In genomic region chr12:57886590-57887363, GRCh38 we compare ENCODE assay signal across 15 cellular contexts. TPM values are rescaled to one million over a fixed set of nuclear protein-coding genes. Genes with fewer than 3 reads are reported as not detected.
DNase-seq lines count a peak whose midpoint lies in the region; ATAC-seq and TF ChIP-seq lines count a peak whose summit lies in the region.
"Had no signal": no experiment of that assay in that cellular context is flagged by ENCODE, and none has a peak within 500 bp of the region (broad histone marks: within the 10 kb centered on the region; RNA-seq: fewer than 3 reads in every experiment).

No MANE protein-coding gene starts in this region.

- no peak for TF ChIP-seq CTCF in stomach (IDR thresholded peaks at IDR 0.05)

- WGBS in stomach, 5 donors = 85 to 92% (median 88%) methylated on average over 5 of the region's 5 CpGs

- no peak for TF ChIP-seq POLR2A in stomach (IDR thresholded peaks at IDR 0.05)

- H3K27ac ChIP-seq in stomach = peak overlapping the region in 3 of 5 donors; percentile 97 to 98 (median 98)
- H3K27ac ChIP-seq: 22Rv1 had no signal

- no peak overlapping the region for H3K4me3 ChIP-seq in stomach

- ATAC-seq in left ventricle myocardium superior = peak; percentile 5
- ATAC-seq in GM19328 (IDR thresholded peaks at IDR 0.05; ENCODE audit: unreplicated experiment) = no peak
- ATAC-seq: activated naive CD8-positive, alpha-beta T cell treated with anti-CD3 and anti-CD28 coated beads, Interleukin-2, amount 50 U/mL, for 24 hours; CD8-positive, alpha-beta T cell; naive thymus-derived CD8-positive, alpha-beta T cell had no signal

- TF ChIP-seq EP300 in stomach (IDR thresholded peaks at IDR 0.05) = no peak

- H3K36me3 ChIP-seq in stomach = no peaks in the 10 kb centered on the region

- H3K27ac Mint-ChIP-seq in activated T-helper 2 cell treated with anti-CD3 and anti-CD28 coated beads, Interferon-gamma antibody, Interleukin-2, Interleukin-4, amounts not matched to agents 10 μg/mL and 5 μg/mL and 100 μg/mL, durations not matched to agents 14 hours and 24 hours and 36 hours = no peak overlapping the region
- H3K27ac Mint-ChIP-seq: activated naive CD8-positive, alpha-beta T cell treated with anti-CD3 and anti-CD28 coated beads, Interleukin-2, amount 50 U/mL, for 24 hours; CD8-positive, alpha-beta T cell; immature natural killer cell had no signal

- H3K9me3 ChIP-seq in stomach = peaks cover 0 to 5% (median 0%) of the 10 kb centered on the region in 4 donors

- no peaks in the 10 kb centered on the region for H3K36me3 Mint-ChIP-seq in activated T-helper 2 cell treated with anti-CD3 and anti-CD28 coated beads, Interferon-gamma antibody, Interleukin-2, Interleukin-4, amounts not matched to agents 10 μg/mL and 5 μg/mL and 100 μg/mL, durations not matched to agents 14 hours and 24 hours and 36 hours (ENCODE audit: low read depth)

- no peak overlapping the region for H3K4me3 Mint-ChIP-seq in activated T-helper 2 cell treated with anti-CD3 and anti-CD28 coated beads, Interferon-gamma antibody, Interleukin-2, Interleukin-4, amounts not matched to agents 10 μg/mL and 5 μg/mL and 100 μg/mL, durations not matched to agents 14 hours and 24 hours and 36 hours (ENCODE audit: low read depth)
- H3K4me3 Mint-ChIP-seq: activated naive CD8-positive, alpha-beta T cell treated with anti-CD3 and anti-CD28 coated beads, Interleukin-2, amount 50 U/mL, for 24 hours; CD8-positive, alpha-beta T cell; immature natural killer cell; naive thymus-derived CD8-positive, alpha-beta T cell had no signal

- H3K27me3 ChIP-seq in stomach = no peaks in the 10 kb centered on the region

- peaks cover 7% of the 10 kb centered on the region for H3K4me1 Mint-ChIP-seq in activated T-helper 2 cell treated with anti-CD3 and anti-CD28 coated beads, Interferon-gamma antibody, Interleukin-2, Interleukin-4, amounts not matched to agents 10 μg/mL and 5 μg/mL and 100 μg/mL, durations not matched to agents 14 hours and 24 hours and 36 hours (ENCODE audit: low read depth)
- H3K4me1 Mint-ChIP-seq: immature natural killer cell had no signal

- intact Hi-C loops in left ventricle myocardium superior (cut with micrococcal nuclease) = no loop called here
- intact Hi-C loops in stomach (cut with DNase I; ENCODE audit: low total_unique reads) = no loop called here
- intact Hi-C loops in activated T-helper 2 cell treated with anti-CD3 and anti-CD28 coated beads, Interferon-gamma antibody, Interleukin-2, Interleukin-4, amounts not matched to agents 10 μg/mL and 5 μg/mL and 100 μg/mL, durations not matched to agents 14 hours and 24 hours and 36 hours (cut with micrococcal nuclease) = no loop called here

- H3K27me3 Mint-ChIP-seq in activated T-helper 2 cell treated with anti-CD3 and anti-CD28 coated beads, Interferon-gamma antibody, Interleukin-2, Interleukin-4, amounts not matched to agents 10 μg/mL and 5 μg/mL and 100 μg/mL, durations not matched to agents 14 hours and 24 hours and 36 hours (ENCODE audit: low read depth) = peaks cover 9% of the 10 kb centered on the region

- DNase-seq in DMS 273 (lab: John Stamatoyannopoulos, UW; ENCODE audit: unreplicated experiment) = peak; percentile 34
- no peak for DNase-seq in DMS 273 treated with DMSO at 0.1 percent for 48 hours (lab: John Stamatoyannopoulos, UW)
- peak; percentile 13 for DNase-seq in SW480 (ENCODE audit: low spot score)
- DNase-seq in left ventricle myocardium superior = no peak
- DNase-seq in stomach = no peak
- no peak for DNase-seq in DMS114 treated with DMSO at 0.1 percent for 48 hours (lab: John Stamatoyannopoulos, UW; ENCODE audit: unreplicated experiment)
- no peak for DNase-seq in activated T-helper 2 cell treated with anti-CD3 and anti-CD28 coated beads, Interferon-gamma antibody, Interleukin-2, Interleukin-4, amounts not matched to agents 10 μg/mL and 5 μg/mL and 100 μg/mL, durations not matched to agents 14 hours and 24 hours and 36 hours (ENCODE audit: low spot score)
- DNase-seq: activated CD8-positive, alpha-beta memory T cell treated with anti-CD3 and anti-CD28 coated beads, Interleukin-2, amount 50 U/mL, for 4 hours; activated naive CD8-positive, alpha-beta T cell treated with anti-CD3 and anti-CD28 coated beads, Interleukin-2, amount 50 U/mL, for 24 hours; CD8-positive, alpha-beta T cell; immature natural killer cell; naive thymus-derived CD8-positive, alpha-beta T cell; NCI-H1436 had no signal

- H3K4me1 ChIP-seq in stomach = peaks cover 38 to 49% (median 46%) of the 10 kb centered on the region in 4 donors

- no peaks in the 10 kb centered on the region for H3K9me3 Mint-ChIP-seq in activated T-helper 2 cell treated with anti-CD3 and anti-CD28 coated beads, Interferon-gamma antibody, Interleukin-2, Interleukin-4, amounts not matched to agents 10 μg/mL and 5 μg/mL and 100 μg/mL, durations not matched to agents 14 hours and 24 hours and 36 hours

RNA-seq across cellular contexts. Expression of gene CTDSP2, which starts 40.2 kb away (rescaled TPM):
- total RNA-seq in left ventricle myocardium superior (104 TPM), stomach (100 to 1,000 TPM in 2 of 5 donors, 10 to 100 TPM in 3; 64.6 to 152 (median 82.4) TPM)
- polyA plus RNA-seq in stomach = 10 to 100 TPM; 28.4 to 67.4 (median 65.4) TPM
- total RNA-seq in activated T-helper 2 cell treated with anti-CD3 and anti-CD28 coated beads, Interferon-gamma antibody, Interleukin-2, Interleukin-4, amounts not matched to agents 10 μg/mL and 5 μg/mL and 100 μg/mL, durations not matched to agents 14 hours and 24 hours and 36 hours = 62.5 and 65.2 TPM in 2 replicates

RNA-seq across cellular contexts. Expression of gene ATP23, which starts 54.6 kb away (rescaled TPM):
- total RNA-seq in left ventricle myocardium superior = 8.3 TPM
- total RNA-seq in stomach = 10 to 100 TPM in 1 of 5 donors, 1 to 10 TPM in 4; 4.1 to 18.0 (median 6.1) TPM
- polyA plus RNA-seq in stomach = 10 to 100 TPM in 2 of 3 donors, 1 to 10 TPM in 1; 6.9 to 11.1 (median 10.2) TPM
- total RNA-seq in activated T-helper 2 cell treated with anti-CD3 and anti-CD28 coated beads, Interferon-gamma antibody, Interleukin-2, Interleukin-4, amounts not matched to agents 10 μg/mL and 5 μg/mL and 100 μg/mL, durations not matched to agents 14 hours and 24 hours and 36 hours = 10.8 and 12.7 TPM in 2 replicates

Comparison
In these comparisons a context has a peak if more than half of its experiments do, and no peak if none do; other contexts are left out.
1. DNase-seq: peak in DMS 273 (single experiment) and SW480 (single experiment); none in DMS 273 treated with DMSO at 0.1 percent for 48 hours (single experiment), left ventricle myocardium superior (single experiment), stomach (single experiment), DMS114 treated with DMSO at 0.1 percent for 48 hours (single experiment) and activated T-helper 2 cell treated with anti-CD3 and anti-CD28 coated beads, Interferon-gamma antibody, Interleukin-2, Interleukin-4, amounts not matched to agents 10 μg/mL and 5 μg/mL and 100 μg/mL, durations not matched to agents 14 hours and 24 hours and 36 hours (single experiment).